ENCODE assay signal across 14 cellular contexts in the genomic region with DNA sequence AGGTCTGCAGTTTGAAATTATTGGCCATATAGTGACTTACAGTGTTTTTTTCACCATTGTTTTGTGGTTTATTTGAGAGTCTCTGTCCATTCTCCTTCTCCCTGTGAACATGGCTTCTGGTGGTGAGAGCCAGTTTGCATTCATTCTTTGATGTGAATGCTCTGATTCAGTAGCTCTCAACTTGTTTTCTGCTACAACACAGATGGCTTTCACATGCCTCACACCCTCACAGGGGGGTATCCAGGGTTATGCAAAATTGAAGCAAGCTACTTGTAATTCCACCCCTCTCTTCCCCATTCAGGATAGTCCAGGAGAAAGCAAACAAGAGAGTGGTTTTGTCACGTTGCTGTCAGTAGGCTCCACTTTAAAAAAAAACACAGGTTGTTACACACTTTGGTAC. TPM values are rescaled to one million over a fixed set of nuclear protein-coding genes. Genes with fewer than 3 reads are reported as not detected.
DNase-seq lines count a peak whose midpoint lies in the region; ATAC-seq, FAIRE-seq and TF ChIP-seq lines count a peak whose summit lies in the region.
"Had no signal": no experiment of that assay in that cellular context is flagged by ENCODE, and none has a peak within 500 bp of the region (broad histone marks: within the 10 kb centered on the region; RNA-seq: fewer than 3 reads in every experiment).

No MANE protein-coding gene starts in this region.

- H3K27ac Mint-ChIP-seq in CD14-positive monocyte = peak overlapping the region in 6 of 7 donors; percentile 11 to 85 (median 44)
- H3K27ac Mint-ChIP-seq: activated CD4-positive, alpha-beta T cell treated with anti-CD3 and anti-CD28 coated beads for 36 hours; activated T-cell treated with anti-CD3 and anti-CD28 coated beads, Interleukin-2, amount 50 U/mL, for 72 hours had no signal

- ATAC-seq in HG02870 (IDR thresholded peaks at IDR 0.05; ENCODE audit: unreplicated experiment) = no peak
- ATAC-seq in GM19452 (IDR thresholded peaks at IDR 0.05; ENCODE audit: unreplicated experiment) = no peak
- ATAC-seq: activated CD4-positive, alpha-beta T cell treated with anti-CD3 and anti-CD28 coated beads for 36 hours; activated T-cell treated with anti-CD3 and anti-CD28 coated beads, Interleukin-2, amount 50 U/mL, for 72 hours had no signal

- WGBS in mesodermal cell (ENCODE audit: insufficient coverage in 2 of 2), 2 experiments = no CpG with 5 or more reads among the region's 1 CpG
- WGBS in esophagus muscularis mucosa = 48% methylated on average over 1 of the region's 1 CpG

- no peaks in the 10 kb centered on the region for H3K9me3 Mint-ChIP-seq in CD14-positive monocyte
- H3K9me3 Mint-ChIP-seq: activated T-cell treated with anti-CD3 and anti-CD28 coated beads, Interleukin-2, amount 50 U/mL, for 72 hours had no signal

- H3K9ac ChIP-seq in HUES48 (ENCODE audit: low read depth, low read length) = peak overlapping the region; percentile 6; the same call in 1 of the 2 replicates
- H3K9ac ChIP-seq: BLaER1 treated with 17β-estradiol and CSF1 and Interleukin-3, amounts not matched to agents 10 nM and 100 nM had no signal

- H3K36me3 Mint-ChIP-seq in CD14-positive monocyte = peaks cover 0 to 5% of the 10 kb centered on the region in 2 donors

- H3K36me3 ChIP-seq in HUES48 (ENCODE audit: control insufficient read depth, insufficient read depth, low read length) = no peaks in the 10 kb centered on the region
- no peaks in the 10 kb centered on the region for H3K36me3 ChIP-seq in mesodermal cell (ENCODE audit: control insufficient read depth, insufficient read depth, low read length)
- no peaks in the 10 kb centered on the region for H3K36me3 ChIP-seq in esophagus muscularis mucosa
- H3K36me3 ChIP-seq: BLaER1 treated with 17β-estradiol and CSF1 and Interleukin-3, amounts not matched to agents 10 nM and 100 nM had no signal

- H3K4me1 ChIP-seq in HUES48 (ENCODE audit: control insufficient read depth, insufficient read depth, low read length) (peaks cover 44% of the 10 kb centered on the region), mesodermal cell (ENCODE audit: control insufficient read depth, insufficient read depth, low read length, poor library complexity, severe bottlenecking) (peaks cover 25% of the 10 kb centered on the region), esophagus muscularis mucosa (peaks cover 0 to 6% (median 0%) of the 10 kb centered on the region in 4 donors)

- no peaks in the 10 kb centered on the region for H3K27me3 Mint-ChIP-seq in CD14-positive monocyte (ENCODE audit: low read depth in 3 of 3)
- H3K27me3 Mint-ChIP-seq: activated CD4-positive, alpha-beta T cell treated with anti-CD3 and anti-CD28 coated beads for 36 hours had no signal

- H3K4me1 Mint-ChIP-seq in CD14-positive monocyte = peaks cover 55% of the 10 kb centered on the region

- intact Hi-C loops in CD14-positive monocyte (cut with micrococcal nuclease) (no loop called here), esophagus muscularis mucosa (cut with DNase I) (no loop called here)

- no peak overlapping the region for H3K4me3 Mint-ChIP-seq in CD14-positive monocyte
- H3K4me3 Mint-ChIP-seq: activated CD4-positive, alpha-beta T cell treated with anti-CD3 and anti-CD28 coated beads for 36 hours; activated T-cell treated with anti-CD3 and anti-CD28 coated beads, Interleukin-2, amount 50 U/mL, for 72 hours had no signal

- DNase-seq in CD14-positive monocyte (ENCODE audit: low spot score) = no peak
- peak; percentile 29 for DNase-seq in epithelial cell of proximal tubule (ENCODE audit: low read depth)
- DNase-seq in esophagus muscularis mucosa (ENCODE audit: extremely low spot score) = no peak
- no peak for DNase-seq in D721Med (ENCODE audit: insufficient read length, low spot score)
- DNase-seq: activated CD4-positive, alpha-beta T cell treated with anti-CD3 and anti-CD28 coated beads for 36 hours; activated T-cell treated with anti-CD3 and anti-CD28 coated beads, Interleukin-2, amount 50 U/mL, for 72 hours; NCI-H226; PC-9; stimulated activated naive CD4-positive, alpha-beta T cell had no signal

- H3K4me3 ChIP-seq in HUES48 (ENCODE audit: low read depth, low read length) (peak overlapping the region; percentile 12; the same call in 1 of the 2 replicates), epithelial cell of proximal tubule (ENCODE audit: low read depth, low read length) (no peak overlapping the region), mesodermal cell (ENCODE audit: extremely low read depth, insufficient read depth, low read length, poor library complexity, severe bottlenecking) (no peak overlapping the region), esophagus muscularis mucosa (no peak overlapping the region)
- H3K4me3 ChIP-seq: BLaER1 treated with 17β-estradiol and CSF1 and Interleukin-3, amounts not matched to agents 10 nM and 100 nM; PC-9 had no signal

- no peak for TF ChIP-seq POLR2A in esophagus muscularis mucosa (IDR thresholded peaks at IDR 0.05; ENCODE audit: low read depth)

- no peak for TF ChIP-seq CTCF in CD14-positive monocyte (IDR thresholded peaks at IDR 0.05)
- no peak for TF ChIP-seq CTCF in epithelial cell of proximal tubule (conservative IDR thresholded peaks at IDR 0.05; ENCODE audit: low read depth, low read length)
- TF ChIP-seq CTCF in esophagus muscularis mucosa (IDR thresholded peaks at IDR 0.05) = no peak
- TF ChIP-seq CTCF in D721Med (IDR thresholded peaks at IDR 0.05; ENCODE audit: insufficient read depth, missing control alignments) = no peak

- H3K9me3 ChIP-seq in HUES48 (ENCODE audit: control insufficient read depth, insufficient read depth, low read length) (no peaks in the 10 kb centered on the region), mesodermal cell (ENCODE audit: control insufficient read depth, low read length) (no peaks in the 10 kb centered on the region), esophagus muscularis mucosa (no peaks in the 10 kb centered on the region)

- peak overlapping the region; percentile 96 for H3K27ac ChIP-seq in HUES48 (ENCODE audit: low read depth, low read length)
- H3K27ac ChIP-seq in mesodermal cell (ENCODE audit: low read depth, low read length, severe bottlenecking) = peak overlapping the region; percentile 87
- H3K27ac ChIP-seq in esophagus muscularis mucosa (replicated peaks in 1 of 4) = no peak overlapping the region
- H3K27ac ChIP-seq: PC-9 had no signal

- no peaks in the 10 kb centered on the region for H3K27me3 ChIP-seq in HUES48 (ENCODE audit: control insufficient read depth, insufficient read depth, low read length)
- no peaks in the 10 kb centered on the region for H3K27me3 ChIP-seq in esophagus muscularis mucosa
- H3K27me3 ChIP-seq: BLaER1 treated with 17β-estradiol and CSF1 and Interleukin-3, amounts not matched to agents 10 nM and 100 nM had no signal

- TF ChIP-seq EP300 in esophagus muscularis mucosa (IDR thresholded peaks at IDR 0.05) = no peak

- FAIRE-seq in D721Med (lab: Jason Lieb, UNC) = no peak

RNA-seq across cellular contexts. Expression of gene SLX4IP, which starts 55.6 kb away (rescaled TPM):
- 1 to 10 TPM in 1 of 2 donors, under 1 TPM in 1; 0.76 to 1.1 TPM for polyA plus RNA-seq in CD14-positive monocyte
- total RNA-seq in epithelial cell of proximal tubule (2.2 and 2.6 TPM in 2 replicates), esophagus muscularis mucosa (1 to 10 TPM; 1.2 to 2.1 (median 1.5) TPM)
- polyA plus RNA-seq in mesodermal cell (2013, experiment 1 of 2) = 3.5 TPM
- 4.1 TPM for polyA plus RNA-seq in mesodermal cell (2013, experiment 2 of 2)

RNA-seq across cellular contexts. Expression of gene MKKS, which starts 56.7 kb away (rescaled TPM):
- polyA plus RNA-seq in CD14-positive monocyte = 10 to 100 TPM; 31.8 to 34.6 TPM
- total RNA-seq in epithelial cell of proximal tubule (5.1 and 8.8 TPM in 2 replicates), esophagus muscularis mucosa (10 to 100 TPM; 14.1 to 19.3 (median 16.7) TPM)
- 15.2 TPM for polyA plus RNA-seq in mesodermal cell (2013, experiment 1 of 2)
- 13.4 TPM for polyA plus RNA-seq in mesodermal cell (2013, experiment 2 of 2)

Comparison
In these comparisons a context has a peak if more than half of its experiments do, and no peak if none do; other contexts are left out.
1. H3K27ac ChIP-seq: peak in HUES48 (single experiment) and mesodermal cell (single experiment); none in esophagus muscularis mucosa (0 of 4).